ENCODE assay signal across 19 cellular contexts in the genomic region with DNA sequence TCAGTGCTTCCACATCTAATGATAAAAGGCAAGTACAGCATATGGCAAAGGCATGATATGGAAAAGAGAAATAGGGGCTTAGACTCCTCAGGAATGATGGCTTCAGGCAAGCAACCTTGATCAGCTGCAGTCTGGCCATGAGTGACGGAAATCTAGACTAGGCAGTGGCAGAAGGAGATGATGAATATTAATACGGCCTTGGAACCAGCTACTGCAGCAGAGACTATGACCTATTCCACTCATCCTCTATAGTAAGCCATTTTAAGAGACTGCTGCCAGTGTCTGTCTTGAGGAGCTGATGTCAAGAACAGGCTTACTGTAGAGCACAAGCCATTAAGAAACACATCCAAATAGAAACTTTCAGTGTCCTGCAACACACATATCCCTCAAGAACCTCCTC.
"Had no signal": no experiment of that assay in that cellular context is flagged by ENCODE, and none has a peak within 500 bp of the region (broad histone marks: within the 10 kb centered on the region; RNA-seq: fewer than 3 reads in every experiment).

No MANE protein-coding gene starts in this region.

- FAIRE-seq: colon, TTC549 had no signal

- H3K4me3 Mint-ChIP-seq: activated B cell treated with CpG ODN at 0.5 μM for 24 hours; activated CD4-positive, alpha-beta T cell treated with anti-CD3 and anti-CD28 coated beads, Interleukin-2, amount 10 ng/mL, durations not matched to agents 7 days and 5 days; activated naive CD4-positive, alpha-beta T cell treated with anti-CD3 and anti-CD28 coated beads for 36 hours; activated T-helper 17 cell treated with anti-CD3 and anti-CD28 coated beads, Interleukin-2, amount 50 U/mL, for 72 hours; naive thymus-derived CD8-positive, alpha-beta T cell; stimulated activated naive CD8-positive, alpha-beta T cell treated with anti-CD3 and anti-CD28 coated beads, Interleukin-15, amount 100 ng/mL, for 72 hours; T-helper 1 cell treated with Interleukin-12 subunit alpha and Interleukin-12 subunit beta and Interleukin-4 antibody, amounts not matched to agents 30 μg/mL and 1 μg/mL, for 36 hours had no signal

- H2AFZ ChIP-seq: hepatocyte had no signal

- ATAC-seq: activated T-helper 17 cell treated with anti-CD3 and anti-CD28 coated beads, Interleukin-2, amount 50 U/mL, for 72 hours; esophagus mucosa; left lobe of liver; naive thymus-derived CD8-positive, alpha-beta T cell; stimulated activated naive CD8-positive, alpha-beta T cell treated with anti-CD3 and anti-CD28 coated beads, Interleukin-15, amount 100 ng/mL, for 72 hours had no signal

- DNase-seq: activated B cell treated with CpG ODN at 0.5 μM for 24 hours; activated CD4-positive, alpha-beta T cell treated with anti-CD3 and anti-CD28 coated beads, Interleukin-2, amount 10 ng/mL, durations not matched to agents 7 days and 5 days; activated naive CD4-positive, alpha-beta T cell treated with anti-CD3 and anti-CD28 coated beads for 36 hours; islet precursor cell; mammary epithelial cell; naive thymus-derived CD8-positive, alpha-beta T cell; retina; stimulated activated CD4-positive, alpha-beta T cell treated with anti-CD3 and anti-CD28 coated beads, Interleukin-15, amount 100 ng/mL, for 24 hours; stimulated activated CD4-positive, alpha-beta T cell treated with anti-CD3 and anti-CD28 coated beads, Interleukin-4, amount 100 ng/mL, for 1 hour; stimulated activated naive CD8-positive, alpha-beta T cell treated with anti-CD3 and anti-CD28 coated beads, Interleukin-15, amount 100 ng/mL, for 72 hours; testis had no signal

- H3K27ac Mint-ChIP-seq: activated B cell treated with CpG ODN at 0.5 μM for 24 hours; activated CD4-positive, alpha-beta T cell treated with anti-CD3 and anti-CD28 coated beads, Interleukin-2, amount 10 ng/mL, durations not matched to agents 7 days and 5 days; activated naive CD4-positive, alpha-beta T cell treated with anti-CD3 and anti-CD28 coated beads for 36 hours; activated T-helper 17 cell treated with anti-CD3 and anti-CD28 coated beads, Interleukin-2, amount 50 U/mL, for 72 hours; stimulated activated naive CD8-positive, alpha-beta T cell treated with anti-CD3 and anti-CD28 coated beads, Interleukin-15, amount 100 ng/mL, for 72 hours; T-helper 1 cell treated with Interleukin-12 subunit alpha and Interleukin-12 subunit beta and Interleukin-4 antibody, amounts not matched to agents 30 μg/mL and 1 μg/mL, for 36 hours had no signal

- H3K9me3 ChIP-seq: adrenal gland, testis had no signal

- H3K27ac ChIP-seq: hepatocyte, testis had no signal

- H3K4me2 ChIP-seq: hepatocyte had no signal

- H3K27me3 ChIP-seq: adrenal gland, hepatocyte, testis had no signal

- H3K27me3 Mint-ChIP-seq: activated B cell treated with CpG ODN at 0.5 μM for 24 hours; activated CD4-positive, alpha-beta T cell treated with anti-CD3 and anti-CD28 coated beads, Interleukin-2, amount 10 ng/mL, durations not matched to agents 7 days and 5 days; activated T-helper 17 cell treated with anti-CD3 and anti-CD28 coated beads, Interleukin-2, amount 50 U/mL, for 72 hours; naive thymus-derived CD8-positive, alpha-beta T cell; stimulated activated naive CD8-positive, alpha-beta T cell treated with anti-CD3 and anti-CD28 coated beads, Interleukin-15, amount 100 ng/mL, for 72 hours had no signal

- H3K4me3 ChIP-seq: adrenal gland, hepatocyte, testis had no signal

- H3K4me1 ChIP-seq: testis had no signal

- H3K36me3 ChIP-seq: adrenal gland had no signal
